ENCODE assay signal across 8 cellular contexts in the genomic region with DNA sequence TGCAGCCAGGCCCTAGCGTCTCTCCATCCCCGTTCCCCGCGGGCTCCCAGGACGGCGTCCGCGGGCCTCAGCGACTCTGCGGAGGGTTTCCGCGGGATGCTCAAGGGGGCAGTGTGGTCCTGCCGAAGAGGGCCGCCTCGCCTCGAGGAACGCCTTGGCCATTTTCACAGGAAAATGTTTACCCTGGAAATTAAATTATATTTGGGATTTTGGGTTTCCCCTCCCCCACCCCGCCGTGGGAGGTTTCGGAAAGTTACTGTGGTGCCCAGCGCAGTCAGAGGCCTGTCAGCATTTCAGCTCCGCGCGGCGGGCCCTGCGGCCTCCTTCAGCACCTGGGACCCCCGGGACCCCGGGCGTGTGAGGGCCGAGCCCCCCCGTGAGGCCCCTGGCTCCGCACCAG.
A peak's percentile ranks its signal among the peaks of the same experiment; 100 is the strongest.
DNase-seq lines count a peak whose midpoint lies in the region; ATAC-seq, FAIRE-seq and TF ChIP-seq lines count a peak whose summit lies in the region.

No MANE protein-coding gene starts in this region.

- in situ Hi-C loops in GM23248 (cut with MboI) = loop anchor here (25.0 kb wide), 1 partner anchor 492 kb away; no protein-coding TSS in a partner anchor

- no peaks in the 10 kb centered on the region for H3K9me2 ChIP-seq in GM23248 (ENCODE audit: insufficient read depth)

- H3K27ac ChIP-seq in ACC112 (ENCODE audit: low read depth, low read length) = no peak overlapping the region
- H3K27ac ChIP-seq in GM23248 = no peak overlapping the region
- no peak overlapping the region for H3K27ac ChIP-seq in ascending aorta

- H3F3A ChIP-seq in GM23248 (ENCODE audit: insufficient read depth) = 0 out of 2 replicates have a peak, but pooled peaks cover 3% of the 10 kb centered on the region

- H3K36me3 ChIP-seq in ACC112 (ENCODE audit: insufficient read depth, low read length) (no peaks in the 10 kb centered on the region), GM23248 (ENCODE audit: low read depth) (no peaks in the 10 kb centered on the region), ascending aorta (no peaks in the 10 kb centered on the region)

- peak; percentile 81 for DNase-seq in GM23248
- DNase-seq in ascending aorta (ENCODE audit: low spot score in 2 of 2) = peak in 1 of 2 donors; percentile 65
- peak; percentile 7 for DNase-seq in smooth muscle cell of the brain vasculature (ENCODE audit: low read depth, low spot score)
- no peak for DNase-seq in H54 (ENCODE audit: insufficient read length, low spot score)
- no peak for DNase-seq in NCI-H526 treated with DMSO at 0.1 percent for 48 hours (lab: John Stamatoyannopoulos, UW)

- H3K4me1 ChIP-seq in ACC112 (ENCODE audit: control insufficient read depth, insufficient read depth, low read length, unreplicated experiment) (no peaks in the 10 kb centered on the region), GM23248 (ENCODE audit: insufficient read depth) (peaks cover 7% of the 10 kb centered on the region), ascending aorta (peaks cover 0 to 2% of the 10 kb centered on the region in 2 donors)

- intact Hi-C loops in ascending aorta (cut with DNase I) = no loop called here

- H2AFZ ChIP-seq in ACC112 (ENCODE audit: low read length, unreplicated experiment) (peak overlapping the region; percentile 90), GM23248 (peak overlapping the region; percentile 71)

- H3K9me3 ChIP-seq in GM23248 (ENCODE audit: low read depth) = no peaks in the 10 kb centered on the region
- H3K9me3 ChIP-seq in ascending aorta = no peaks in the 10 kb centered on the region

- peak; percentile 10 to 47 (median 25) for TF ChIP-seq CTCF in ascending aorta (IDR thresholded peaks at IDR 0.05)

- no peaks in the 10 kb centered on the region for H4K20me1 ChIP-seq in GM23248 (ENCODE audit: insufficient read depth)

- peaks cover 9% of the 10 kb centered on the region for H3K27me3 ChIP-seq in ACC112 (ENCODE audit: insufficient read depth, low read length)
- 0 out of 2 replicates have a peak, but pooled peaks cover 3% of the 10 kb centered on the region for H3K27me3 ChIP-seq in GM23248 (replicated peaks; ENCODE audit: insufficient read depth)
- no peaks in the 10 kb centered on the region for H3K27me3 ChIP-seq in ascending aorta

- no peak for TF ChIP-seq POLR2A in H54 (IDR thresholded peaks at IDR 0.05; ENCODE audit: low read depth, low read length)

- peak overlapping the region; percentile 42; the same call in 1 of the 2 replicates for H3K9ac ChIP-seq in GM23248

- ATAC-seq in HG03520 (IDR thresholded peaks at IDR 0.05; ENCODE audit: unreplicated experiment) = no peak

- WGBS in GM23248 (ENCODE audit: low coverage in 1 of 2, low lambda C conversion rate in 2 of 2, missing lambda C conversion rate in 2 of 2), 2 experiments = 2 to 3% methylated on average over 18 to 26 of the region's 32 CpGs

- FAIRE-seq in H54 (lab: Jason Lieb, UNC) = no peak

- H3K79me2 ChIP-seq in ACC112 (ENCODE audit: control insufficient read depth, insufficient read depth, low read length, unreplicated experiment) (no peaks in the 10 kb centered on the region), GM23248 (ENCODE audit: insufficient read depth) (no peaks in the 10 kb centered on the region)

- peak overlapping the region; percentile 80 for H3K4me2 ChIP-seq in GM23248 (ENCODE audit: unreplicated experiment)

- H3K4me3 ChIP-seq in ACC112 (ENCODE audit: low read depth, low read length) (peak overlapping the region; percentile 73), GM23248 (peak overlapping the region; percentile 63), ascending aorta (peak overlapping the region in 1 of 2 donors; percentile 50), iPS-11a (ENCODE audit: low read depth, low read length) (peak overlapping the region; percentile 30)

Comparison
In these comparisons a context has a peak if more than half of its experiments do, and no peak if none do; other contexts are left out.
1. DNase-seq: peak in GM23248 (single experiment) and smooth muscle cell of the brain vasculature (single experiment); none in H54 (single experiment) and NCI-H526 treated with DMSO at 0.1 percent for 48 hours (single experiment).